ENCODE assay signal across 10 cellular contexts in the genomic region with DNA sequence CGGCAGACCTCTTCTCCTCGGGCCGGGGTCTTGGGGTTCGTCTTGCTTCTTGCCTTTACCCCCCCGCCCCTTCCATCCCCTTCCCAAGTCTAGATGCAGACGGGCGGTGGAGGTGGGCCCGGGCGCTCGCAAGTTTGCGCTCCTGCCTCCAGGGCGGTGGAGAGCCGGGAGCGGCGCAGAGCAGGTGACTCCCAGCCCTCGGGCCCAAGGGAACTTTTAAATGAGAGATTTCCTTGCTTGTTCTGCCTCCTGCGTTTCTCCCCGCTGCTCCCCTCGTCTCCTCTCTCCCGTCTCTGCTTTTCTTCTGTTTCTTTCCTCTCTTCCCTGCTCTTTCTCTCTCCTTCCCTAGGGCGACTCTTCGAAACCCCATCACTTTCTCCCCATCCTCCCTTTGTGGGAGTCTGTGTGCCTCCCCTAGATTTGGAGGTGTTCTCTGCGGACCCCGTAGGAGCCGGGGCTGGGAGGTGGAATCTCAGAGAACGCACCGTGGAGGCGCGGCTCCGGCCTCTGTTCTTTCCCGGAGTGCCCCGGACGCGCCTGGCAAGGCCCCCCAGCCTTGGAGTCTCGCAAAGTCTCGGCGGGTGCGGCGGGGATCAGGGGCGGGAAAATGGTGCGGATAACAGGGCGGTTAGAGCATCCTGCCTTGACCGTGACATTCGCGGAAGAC. TPM values are rescaled to one million over a fixed set of nuclear protein-coding genes. Genes with fewer than 3 reads are reported as not detected.
DNase-seq lines count a peak whose midpoint lies in the region; ATAC-seq and TF ChIP-seq lines count a peak whose summit lies in the region.
"Had no signal": no experiment of that assay in that cellular context is flagged by ENCODE, and none has a peak within 500 bp of the region (broad histone marks: within the 10 kb centered on the region; RNA-seq: fewer than 3 reads in every experiment).

No MANE protein-coding gene starts in this region.

- peak overlapping the region; percentile 76 for H3K4me3 ChIP-seq in A673 (ENCODE audit: low read depth, low read length, poor library complexity, severe bottlenecking)
- peak overlapping the region; percentile 45 for H3K4me3 ChIP-seq in HAP-1
- peak overlapping the region in 2 of 4 donors; percentile 31 to 32 for H3K4me3 ChIP-seq in gastrocnemius medialis

- no peaks in the 10 kb centered on the region for H3K9me3 Mint-ChIP-seq in activated T-helper 2 cell treated with anti-CD3 and anti-CD28 coated beads, Interferon-gamma antibody, Interleukin-2, Interleukin-4, amounts not matched to agents 10 μg/mL and 5 μg/mL and 100 μg/mL, durations not matched to agents 14 hours and 24 hours and 36 hours

- BruUV-seq in A673 (replicated peaks; lab: Mats Ljungman, UMichigan), result no TSS peak

- peaks cover 7% of the 10 kb centered on the region for H3K4me1 Mint-ChIP-seq in activated T-helper 2 cell treated with anti-CD3 and anti-CD28 coated beads, Interferon-gamma antibody, Interleukin-2, Interleukin-4, amounts not matched to agents 10 μg/mL and 5 μg/mL and 100 μg/mL, durations not matched to agents 14 hours and 24 hours and 36 hours (ENCODE audit: low read depth)

- H3K4me1 ChIP-seq in A673 (ENCODE audit: insufficient read depth, low read length, poor library complexity, severe bottlenecking) (peaks cover 21% of the 10 kb centered on the region), HAP-1 (peaks cover 14% of the 10 kb centered on the region), gastrocnemius medialis (peaks cover 5% of the 10 kb centered on the region in 2 donors)

- H3K9me3 ChIP-seq in A673 (ENCODE audit: low read depth, low read length, poor library complexity, severe bottlenecking), result no peaks in the 10 kb centered on the region
- no peaks in the 10 kb centered on the region for H3K9me3 ChIP-seq in HAP-1
- no peaks in the 10 kb centered on the region for H3K9me3 ChIP-seq in gastrocnemius medialis

- TF ChIP-seq POLR2A in gastrocnemius medialis (IDR thresholded peaks at IDR 0.05), result no peak

- peaks cover 43% of the 10 kb centered on the region for H3K27me3 ChIP-seq in A673 (replicated peaks; ENCODE audit: insufficient read depth, low read depth, low read length, poor library complexity)
- no peaks in the 10 kb centered on the region for H3K27me3 ChIP-seq in HAP-1 (ENCODE audit: low read depth)
- H3K27me3 ChIP-seq in gastrocnemius medialis, result peaks cover 59 to 70% (median 59%) of the 10 kb centered on the region in 3 donors

- H3K36me3 ChIP-seq in A673 (ENCODE audit: insufficient read depth, low read length, poor library complexity, severe bottlenecking), result no peaks in the 10 kb centered on the region
- no peaks in the 10 kb centered on the region for H3K36me3 ChIP-seq in HAP-1 (replicated peaks)
- no peaks in the 10 kb centered on the region for H3K36me3 ChIP-seq in gastrocnemius medialis

- H3K27ac ChIP-seq in A673 (ENCODE audit: low read depth, low read length, poor library complexity, severe bottlenecking) (peak overlapping the region; percentile 18), gastrocnemius medialis (no peak overlapping the region)

- intact Hi-C loops in A673 (cut with micrococcal nuclease; ENCODE audit: unreplicated experiment), result loop anchor here (5.0 to 10.0 kb wide), 2 partner anchors 140 to 237 kb away; no protein-coding TSS in a partner anchor
- intact Hi-C loops in activated T-helper 2 cell treated with anti-CD3 and anti-CD28 coated beads, Interferon-gamma antibody, Interleukin-2, Interleukin-4, amounts not matched to agents 10 μg/mL and 5 μg/mL and 100 μg/mL, durations not matched to agents 14 hours and 24 hours and 36 hours (cut with micrococcal nuclease), result no loop called here
- intact Hi-C loops in left cardiac atrium (cut with DNase I), result no loop called here
- intact Hi-C loops in gastrocnemius medialis (cut with DNase I; ENCODE audit: low total_unique reads), result loop anchor here (10.0 kb wide), 1 partner anchor 140 kb away; no protein-coding TSS in a partner anchor

- DNase-seq in A673 (ENCODE audit: low spot score) (peak; percentile 75), HAP-1 (ENCODE audit: low spot score in 2 of 2) (peak in 1 of 2 experiments; percentile 60), kidney tubule cell (ENCODE audit: low spot score) (peak; percentile 1), GM10248 (ENCODE audit: extremely low spot score) (no peak), EL (no peak), left cardiac atrium (no peak), gastrocnemius medialis (no peak)
- no peak for DNase-seq in activated T-helper 2 cell treated with anti-CD3 and anti-CD28 coated beads, Interferon-gamma antibody, Interleukin-2, Interleukin-4, amounts not matched to agents 10 μg/mL and 5 μg/mL and 100 μg/mL, durations not matched to agents 14 hours and 24 hours and 36 hours (ENCODE audit: low spot score)
- DNase-seq: Karpas-422, mesenchymal stem cell had no signal

- CTCF ChIA-PET in A673 (lab: Charles Lee) (no interaction called here), GM10248 (lab: Yijun Ruan, JAX) (no interaction called here)

- H3K27me3 Mint-ChIP-seq in activated T-helper 2 cell treated with anti-CD3 and anti-CD28 coated beads, Interferon-gamma antibody, Interleukin-2, Interleukin-4, amounts not matched to agents 10 μg/mL and 5 μg/mL and 100 μg/mL, durations not matched to agents 14 hours and 24 hours and 36 hours (ENCODE audit: low read depth), result peaks cover 66% of the 10 kb centered on the region

- POLR2A ChIA-PET in A673 (lab: Charles Lee; ENCODE audit: low non-redundant PET) (interaction anchor here (0.6 kb wide), 2 partner anchors 24 to 176 kb away, joined by 3 read pairs; no protein-coding TSS in a partner anchor), GM10248 (lab: Yijun Ruan, JAX) (no interaction called here)

- peak overlapping the region; percentile 20 for H3K4me3 Mint-ChIP-seq in activated T-helper 2 cell treated with anti-CD3 and anti-CD28 coated beads, Interferon-gamma antibody, Interleukin-2, Interleukin-4, amounts not matched to agents 10 μg/mL and 5 μg/mL and 100 μg/mL, durations not matched to agents 14 hours and 24 hours and 36 hours (ENCODE audit: low read depth)

- ATAC-seq in left cardiac atrium, result no peak
- ATAC-seq in gastrocnemius medialis, result no peak

- H3K27ac Mint-ChIP-seq in activated T-helper 2 cell treated with anti-CD3 and anti-CD28 coated beads, Interferon-gamma antibody, Interleukin-2, Interleukin-4, amounts not matched to agents 10 μg/mL and 5 μg/mL and 100 μg/mL, durations not matched to agents 14 hours and 24 hours and 36 hours, result no peak overlapping the region

- H3K36me3 Mint-ChIP-seq in activated T-helper 2 cell treated with anti-CD3 and anti-CD28 coated beads, Interferon-gamma antibody, Interleukin-2, Interleukin-4, amounts not matched to agents 10 μg/mL and 5 μg/mL and 100 μg/mL, durations not matched to agents 14 hours and 24 hours and 36 hours (ENCODE audit: low read depth), result peaks cover 3% of the 10 kb centered on the region

- TF ChIP-seq CTCF in A673 (conservative IDR thresholded peaks at IDR 0.05; ENCODE audit: low read depth, low read length) (no peak), GM10248 (IDR thresholded peaks at IDR 0.05; ENCODE audit: control extremely low read depth, extremely low read depth, low read depth, missing control alignments) (no peak), gastrocnemius medialis (IDR thresholded peaks at IDR 0.05 in 4 of 5, conservative IDR thresholded peaks at IDR 0.05 in 1 of 5) (no peak)

- in situ Hi-C loops in HAP-1 (cut with MboI; ENCODE audit: low sequenced_read_pairs) (no loop called here), gastrocnemius medialis (cut with MboI; ENCODE audit: low sequenced_read_pairs in 4 of 4) (no loop called here)

RNA-seq across cellular contexts. Expression of gene CUX2, which starts 1.1 kb away (rescaled TPM):
- 3.4 and 3.8 TPM in 2 replicates for total RNA-seq in A673 (2021)
- not detected in 2 replicates for total RNA-seq in activated T-helper 2 cell treated with anti-CD3 and anti-CD28 coated beads, Interferon-gamma antibody, Interleukin-2, Interleukin-4, amounts not matched to agents 10 μg/mL and 5 μg/mL and 100 μg/mL, durations not matched to agents 14 hours and 24 hours and 36 hours
- total RNA-seq in left cardiac atrium, result under 1 TPM in 1 of 2 donors, not detected in 1; 0.12 TPM
- total RNA-seq in gastrocnemius medialis, result under 1 TPM in 2 of 4 donors, not detected in 2; 0.09 to 0.80 TPM

Comparison
In these comparisons a context has a peak if more than half of its experiments do, and no peak if none do; other contexts are left out.
1. DNase-seq: peak in A673 (single experiment) and kidney tubule cell (single experiment); none in activated T-helper 2 cell treated with anti-CD3 and anti-CD28 coated beads, Interferon-gamma antibody, Interleukin-2, Interleukin-4, amounts not matched to agents 10 μg/mL and 5 μg/mL and 100 μg/mL, durations not matched to agents 14 hours and 24 hours and 36 hours (single experiment), GM10248 (single experiment), EL (single experiment), left cardiac atrium (single experiment) and gastrocnemius medialis (0 of 2).
2. intact Hi-C loops: an anchor here in A673 (5.0 to 10.0 kb wide) and gastrocnemius medialis (10.0 kb wide); none called in activated T-helper 2 cell treated with anti-CD3 and anti-CD28 coated beads, Interferon-gamma antibody, Interleukin-2, Interleukin-4, amounts not matched to agents 10 μg/mL and 5 μg/mL and 100 μg/mL, durations not matched to agents 14 hours and 24 hours and 36 hours and left cardiac atrium.